8 cellular contexts compared by ENCODE assay signal in the genomic region with DNA sequence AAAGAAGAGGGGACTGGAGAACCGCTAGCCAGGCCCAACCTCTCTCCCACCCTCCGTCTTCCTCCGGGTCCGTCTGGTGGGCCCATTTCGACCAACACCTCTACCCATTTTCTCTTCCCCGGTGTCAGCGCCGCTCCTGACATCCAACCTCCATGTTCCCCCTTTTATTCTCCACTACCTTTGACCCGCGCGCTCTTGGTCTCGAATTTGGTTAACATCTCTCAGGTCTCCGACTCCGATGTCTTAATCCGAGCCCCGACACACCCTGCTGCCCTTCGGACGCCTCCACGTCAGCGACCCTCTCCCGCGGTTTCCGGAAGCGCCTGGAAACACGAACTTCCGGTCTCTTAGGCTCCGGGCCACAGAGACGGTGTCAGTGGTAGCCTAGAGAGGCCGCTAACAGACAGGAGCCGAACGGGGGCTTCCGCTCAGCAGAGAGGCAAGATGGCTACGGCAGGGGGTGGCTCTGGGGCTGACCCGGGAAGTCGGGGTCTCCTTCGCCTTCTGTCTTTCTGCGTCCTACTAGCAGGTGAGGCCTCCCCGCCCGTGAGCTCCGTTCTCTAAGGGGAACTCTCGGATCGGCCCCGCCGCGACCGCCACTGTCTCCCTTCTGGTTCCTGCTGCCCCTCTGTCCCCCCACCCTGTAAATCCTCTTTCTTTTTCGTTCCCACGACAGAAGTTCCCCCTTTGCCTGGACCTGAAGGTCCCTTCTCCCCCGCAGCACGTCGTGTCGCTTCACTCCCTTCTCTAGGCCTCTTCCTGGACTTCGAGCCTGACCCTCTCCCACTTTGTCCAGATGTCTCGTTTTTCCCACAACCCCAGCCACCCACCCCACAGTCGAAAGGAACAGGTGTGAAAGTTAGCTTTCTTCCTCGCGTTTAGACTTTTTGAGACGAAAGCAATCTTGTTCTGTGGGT. TPM values are rescaled to one million over a fixed set of nuclear protein-coding genes. Genes with fewer than 3 reads are reported as not detected.
DNase-seq lines count a peak whose midpoint lies in the region; ATAC-seq, FAIRE-seq and TF ChIP-seq lines count a peak whose summit lies in the region.

A gene (minus strand): TSS at position 298 of the 917 bp plus-strand sequence. CDS start 80 bp downstream, at position 218.
A gene (plus strand): TSS at position 431 of the 917 bp plus-strand sequence. CDS start 14 bp downstream, at position 445.

- peak within 1 kb of the TSS; percentile 63 to 96 (median 82) for H3K4me3 ChIP-seq in heart right ventricle
- peak within 1 kb of the TSS; percentile 83 for H3K4me3 ChIP-seq in upper lobe of right lung

- peaks cover 0 to 57% (median 17%) of the 10 kb centered on the region in 9 donors for H3K36me3 ChIP-seq in heart right ventricle
- peaks cover 34% of the 10 kb centered on the region for H3K36me3 ChIP-seq in upper lobe of right lung

- peak; percentile 97 for TF ChIP-seq POLR2A in GM12891 (IDR thresholded peaks at IDR 0.05; ENCODE audit: low read depth, low read length)

- DNase-seq in GM12891 (ENCODE audit: insufficient read length, low spot score) (peak; percentile 63), NCI-H146 treated with DMSO at 0.1 percent for 48 hours (lab: John Stamatoyannopoulos, UW; ENCODE audit: unreplicated experiment) (peak; percentile 74), amniotic epithelial cell (ENCODE audit: low read depth) (peak; percentile 94), heart right ventricle (peak; percentile 90 to 96), posterior vena cava (ENCODE audit: low spot score) (peak; percentile 98), upper lobe of right lung (peak; percentile 94)

- intact Hi-C loops in T-helper 1 cell treated with Interleukin-12 subunit alpha and Interleukin-12 subunit beta and Interleukin-4 antibody, amounts not matched to agents 30 ng/mL and 1 ng/mL, for 36 hours (cut with micrococcal nuclease) = loop anchor here (1.0 to 10.0 kb wide), 13 partner anchors 33 to 702 kb away; a partner anchor contains a TSS
- intact Hi-C loops in heart right ventricle (cut with DNase I) (loop anchor here in 2 of 10 donors (2.0 to 5.0 kb wide), 3 partner anchors 36 to 264 kb away; a partner anchor contains a TSS), posterior vena cava (cut with DNase I) (no loop called here), upper lobe of right lung (cut with DNase I) (no loop called here)

- ATAC-seq in HG02852 (IDR thresholded peaks at IDR 0.05; ENCODE audit: unreplicated experiment) (peak; percentile 88), heart right ventricle (peak; percentile 98 to 100 (median 99)), upper lobe of right lung (peak; percentile 98)

- no peaks in the 10 kb centered on the region for H3K27me3 ChIP-seq in heart right ventricle
- no peaks in the 10 kb centered on the region for H3K27me3 ChIP-seq in upper lobe of right lung

- H3K27ac ChIP-seq in heart right ventricle (peak within 1 kb of the TSS; percentile 51 to 97 (median 90)), upper lobe of right lung (peak within 1 kb of the TSS; percentile 97)

- no peaks in the 10 kb centered on the region for H3K9me3 ChIP-seq in heart right ventricle
- H3K9me3 ChIP-seq in upper lobe of right lung = no peaks in the 10 kb centered on the region

- peaks cover 0 to 77% (median 41%) of the 10 kb centered on the region in 9 donors for H3K4me1 ChIP-seq in heart right ventricle
- peaks cover 33% of the 10 kb centered on the region for H3K4me1 ChIP-seq in upper lobe of right lung

- TF ChIP-seq CTCF in heart right ventricle (IDR thresholded peaks at IDR 0.05) (peak in 3 of 9 donors; percentile 8 to 19 (median 15)), upper lobe of right lung (IDR thresholded peaks at IDR 0.05) (no peak)

- peak; percentile 96 for FAIRE-seq in GM12891 (lab: Jason Lieb, UNC)

- WGBS in heart right ventricle, 2 donors = 0% methylated on average over 58 of the region's 58 CpGs

TF ChIP-seq in GM12891, 5 proteins besides CTCF, POLR2A, EP300 and RAD21:
- TF ChIP-seq POLR2AphosphoS5 (IDR thresholded peaks at IDR 0.05; ENCODE audit: low read depth, low read length) = peak; percentile 90
- peak; percentile 62 for TF ChIP-seq PAX5 (IDR thresholded peaks at IDR 0.05; ENCODE audit: insufficient read depth, low read length, severe bottlenecking)
- TF ChIP-seq SPI1 (IDR thresholded peaks at IDR 0.05; ENCODE audit: low read depth, low read length) = peak; percentile 51; the same call in 1 of the 2 replicates
- TF ChIP-seq TAF1 (IDR thresholded peaks at IDR 0.05; ENCODE audit: low read depth, low read length) = peak; percentile 92
- TF ChIP-seq POU2F2 (IDR thresholded peaks at IDR 0.05; ENCODE audit: low read depth, low read length) = peak; percentile 56; the same call in 1 of the 2 replicates

RNA-seq across cellular contexts. Expression of the first gene that starts in this region (rescaled TPM):
- polyA plus RNA-seq in GM12891 (2012; ENCODE audit: low read depth, missing spikeins) = 78.7 TPM
- 148 and 150 TPM in 2 replicates for total RNA-seq in T-helper 1 cell treated with Interleukin-12 subunit alpha and Interleukin-12 subunit beta and Interleukin-4 antibody, amounts not matched to agents 30 ng/mL and 1 ng/mL, for 36 hours
- 100 to 1,000 TPM in 8 of 10 donors, 10 to 100 TPM in 2; 77.7 to 122 (median 112) TPM for total RNA-seq in heart right ventricle
- 10 to 100 TPM; 48.2 to 91.3 TPM for polyA plus RNA-seq in heart right ventricle
- 100 to 1,000 TPM; 165 to 172 TPM for total RNA-seq in posterior vena cava
- 142 TPM for total RNA-seq in upper lobe of right lung

RNA-seq across cellular contexts. Expression of the second gene that starts in this region (rescaled TPM):
- polyA plus RNA-seq in GM12891 (2012; ENCODE audit: low read depth, missing spikeins) = 48.4 TPM
- 75.8 and 87.4 TPM in 2 replicates for total RNA-seq in T-helper 1 cell treated with Interleukin-12 subunit alpha and Interleukin-12 subunit beta and Interleukin-4 antibody, amounts not matched to agents 30 ng/mL and 1 ng/mL, for 36 hours
- total RNA-seq in heart right ventricle (10 to 100 TPM; 59.5 to 87.9 (median 71.2) TPM), posterior vena cava (10 to 100 TPM; 57.3 to 78.9 TPM), upper lobe of right lung (91.9 TPM)
- 10 to 100 TPM; 40.2 to 44.2 TPM for polyA plus RNA-seq in heart right ventricle

Comparison
In these comparisons a context has a peak if more than half of its experiments do, and no peak if none do; other contexts are left out.
1. Peak in every context shown above with its lines: DNase-seq, ATAC-seq, H3K4me3 ChIP-seq and H3K27ac ChIP-seq.